ENCODE assay signal across 8 cellular contexts in genomic region chr14:95609398-95609990, GRCh38.
DNase-seq lines count a peak whose midpoint lies in the region; ATAC-seq, FAIRE-seq and TF ChIP-seq lines count a peak whose summit lies in the region.

No MANE protein-coding gene starts in this region.

- in situ Hi-C loops in GM23248 (cut with MboI) = no loop called here

- H3K27ac ChIP-seq in GM23248 = no peak overlapping the region
- H3K27ac ChIP-seq in colonic mucosa = no peak overlapping the region
- H3K27ac ChIP-seq in pancreas = no peak overlapping the region

- H4K20me1 ChIP-seq in GM23248 (ENCODE audit: insufficient read depth) = no peaks in the 10 kb centered on the region

- peaks cover 2% of the 10 kb centered on the region for H3K27me3 ChIP-seq in BJ (ENCODE audit: control insufficient read depth, insufficient read depth, low read length)
- H3K27me3 ChIP-seq in GM23248 (replicated peaks; ENCODE audit: insufficient read depth) = peaks cover 17% of the 10 kb centered on the region
- H3K27me3 ChIP-seq in colonic mucosa = no peaks in the 10 kb centered on the region
- H3K27me3 ChIP-seq in pancreas = no peaks in the 10 kb centered on the region

- intact Hi-C loops in colonic mucosa (cut with DNase I) (no loop called here), pancreas (cut with DNase I) (loop anchor here in 2 of 3 donors (5.0 to 10.0 kb wide), 3 partner anchors 75 to 165 kb away; partner anchors contain the start of gene TCL1B (in 2 of the 2))

- WGBS in GM23248 (ENCODE audit: low coverage in 1 of 2, low lambda C conversion rate in 2 of 2, missing lambda C conversion rate in 2 of 2), 2 experiments = 5 to 11% methylated on average over 7 of the region's 7 CpGs
- 28% methylated on average over 7 of the region's 7 CpGs for WGBS in pancreas, 2 donors

- H3K4me1 ChIP-seq in GM23248 (ENCODE audit: insufficient read depth) (no peaks in the 10 kb centered on the region), colonic mucosa (no peaks in the 10 kb centered on the region), pancreas (no peaks in the 10 kb centered on the region)

- H3K9ac ChIP-seq in GM23248 (no peak overlapping the region), colonic mucosa (ENCODE audit: low read depth in 2 of 2, low read length in 2 of 2) (no peak overlapping the region)

- FAIRE-seq in pancreas (lab: Jason Lieb, UNC) (no peak), GM12892 (lab: Jason Lieb, UNC) (no peak)

- CTCF ChIA-PET in BJ (lab: Yijun Ruan, JAX) = interaction anchor here (0.7 kb wide), 1 partner anchor 169 kb away, joined by 3 read pairs; no protein-coding TSS in a partner anchor

- DNase-seq in BJ (ENCODE audit: low read depth) = no peak
- DNase-seq in GM23248 = peak; percentile 60
- peak; percentile 8 to 53 for DNase-seq in NCI-H446 (lab: John Stamatoyannopoulos, UW)
- DNase-seq in colonic mucosa = peak; percentile 24
- peak in 5 of 6 donors; percentile 30 to 67 (median 46) for DNase-seq in pancreas
- no peak for DNase-seq in GM12892 (ENCODE audit: insufficient read length)

- H3K4me3 ChIP-seq in BJ (ENCODE audit: low read depth, low read length) = no peak overlapping the region
- H3K4me3 ChIP-seq in GM23248 = no peak overlapping the region
- H3K4me3 ChIP-seq in colonic mucosa = no peak overlapping the region
- no peak overlapping the region for H3K4me3 ChIP-seq in pancreas

- H3K4me2 ChIP-seq in GM23248 (ENCODE audit: unreplicated experiment) = no peak overlapping the region

- POLR2A ChIA-PET in BJ (lab: Charles Lee) = no interaction called here

- ATAC-seq in pancreas (peak in 3 of 4 donors; percentile 77 to 87 (median 86)), HG02852 (IDR thresholded peaks at IDR 0.05; ENCODE audit: unreplicated experiment) (no peak), HG02759 (IDR thresholded peaks at IDR 0.05; ENCODE audit: unreplicated experiment) (no peak)

- H3K9me3 ChIP-seq in GM23248 (ENCODE audit: low read depth) (no peaks in the 10 kb centered on the region), colonic mucosa (no peaks in the 10 kb centered on the region), pancreas (no peaks in the 10 kb centered on the region)

- H2AFZ ChIP-seq in GM23248 = no peak overlapping the region

- TF ChIP-seq CTCF in BJ (IDR thresholded peaks at IDR 0.05; ENCODE audit: insufficient read depth, low read depth, low read length) (peak; percentile 49), colonic mucosa (IDR thresholded peaks at IDR 0.05) (peak; percentile 29), pancreas (IDR thresholded peaks at IDR 0.05) (peak; percentile 18 to 59 (median 48))

- H3K79me2 ChIP-seq in GM23248 (ENCODE audit: insufficient read depth) = no peaks in the 10 kb centered on the region

- no peaks in the 10 kb centered on the region for H3K9me2 ChIP-seq in GM23248 (ENCODE audit: insufficient read depth)

- H3K36me3 ChIP-seq in BJ (ENCODE audit: control insufficient read depth, insufficient read depth, low read length) = no peaks in the 10 kb centered on the region
- no peaks in the 10 kb centered on the region for H3K36me3 ChIP-seq in GM23248 (ENCODE audit: low read depth)
- H3K36me3 ChIP-seq in colonic mucosa = no peaks in the 10 kb centered on the region
- H3K36me3 ChIP-seq in pancreas = no peaks in the 10 kb centered on the region

- H3F3A ChIP-seq in GM23248 (ENCODE audit: insufficient read depth) = no peaks in the 10 kb centered on the region

- no peak for TF ChIP-seq POLR2A in GM12892 (IDR thresholded peaks at IDR 0.05; ENCODE audit: low read depth, low read length)

Comparison
In these comparisons a context has a peak if more than half of its experiments do, and no peak if none do; other contexts are left out.
1. DNase-seq: peak in GM23248 (single experiment), NCI-H446 (2 of 2), colonic mucosa (single experiment) and pancreas (5 of 6); none in BJ (single experiment) and GM12892 (single experiment).
2. ATAC-seq: peak in pancreas (3 of 4); none in HG02852 (single experiment) and HG02759 (single experiment).
3. Peak in every context shown above with its lines, with median percentiles within 50 percentile points of each other: CTCF ChIP-seq.